Comparison of ENCODE assay signal across 11 cellular contexts in genomic region chr13:44759222-44759721, GRCh38.
DNase-seq lines count a peak whose midpoint lies in the region; ATAC-seq and TF ChIP-seq lines count a peak whose summit lies in the region.
"Had no signal": no experiment of that assay in that cellular context is flagged by ENCODE, and none has a peak within 500 bp of the region (broad histone marks: within the 10 kb centered on the region; RNA-seq: fewer than 3 reads in every experiment).

No MANE protein-coding gene starts in this region.

- CTCF ChIA-PET in mammary epithelial cell (lab: Charles Lee; ENCODE audit: low non-redundant PET) = no interaction called here

- WGBS in mammary epithelial cell (ENCODE audit: low coverage, missing lambda C conversion rate) = 92% methylated on average over 5 of the region's 6 CpGs

- H3K79me2 ChIP-seq in mammary epithelial cell (ENCODE audit: insufficient read depth, low read length) = no peaks in the 10 kb centered on the region

- no peak overlapping the region for H3K4me3 ChIP-seq in mammary epithelial cell (replicated peaks in 1 of 3; ENCODE audit: insufficient read depth in 1 of 3, low read depth in 2 of 3, low read length in 3 of 3)

- H3K36me3 Mint-ChIP-seq in osteocyte (ENCODE audit: unreplicated experiment) = no peaks in the 10 kb centered on the region

- dilution Hi-C loops in mammary epithelial cell (cut with HindIII; ENCODE audit: low sequenced_read_pairs) = no loop called here

- H3K27ac Mint-ChIP-seq in osteocyte (ENCODE audit: unreplicated experiment) = peak overlapping the region; percentile 81
- H3K27ac Mint-ChIP-seq: activated B cell treated with CpG ODN at 0.5 μM for 24 hours had no signal

- peak overlapping the region; percentile 64 for H2AFZ ChIP-seq in mammary epithelial cell (ENCODE audit: low read depth, low read length)

- H3K27me3 Mint-ChIP-seq in osteocyte (ENCODE audit: unreplicated experiment) = no peaks in the 10 kb centered on the region

- no peaks in the 10 kb centered on the region for H3K36me3 ChIP-seq in mammary epithelial cell (ENCODE audit: insufficient read depth, low read length)

- H3K4me1 Mint-ChIP-seq in osteocyte (ENCODE audit: unreplicated experiment) = peaks cover 28% of the 10 kb centered on the region
- H3K4me1 Mint-ChIP-seq: activated B cell treated with CpG ODN at 0.5 μM for 24 hours had no signal

- no peak overlapping the region for H3K4me3 Mint-ChIP-seq in osteocyte (ENCODE audit: unreplicated experiment)
- H3K4me3 Mint-ChIP-seq: activated B cell treated with CpG ODN at 0.5 μM for 24 hours had no signal

- TF ChIP-seq CTCF in mammary epithelial cell (conservative IDR thresholded peaks at IDR 0.05 in 1 of 2, IDR thresholded peaks at IDR 0.05 in 1 of 2; ENCODE audit: extremely low read depth in 1 of 2, insufficient read depth in 1 of 2, low read depth in 1 of 2, low read length in 2 of 2) = no peak
- TF ChIP-seq CTCF in osteocyte (IDR thresholded peaks at IDR 0.05) = no peak

- no peaks in the 10 kb centered on the region for H3K9me3 Mint-ChIP-seq in osteocyte (ENCODE audit: unreplicated experiment)
- H3K9me3 Mint-ChIP-seq: activated B cell treated with CpG ODN at 0.5 μM for 24 hours had no signal

- H3K27me3 ChIP-seq in mammary epithelial cell (ENCODE audit: insufficient read depth, low read length) = no peaks in the 10 kb centered on the region

- H3K4me1 ChIP-seq in mammary epithelial cell (ENCODE audit: insufficient read depth, low read length) = peaks cover 64% of the 10 kb centered on the region

- no TSS peak for BruUV-seq in mammary epithelial cell (replicated peaks; lab: Mats Ljungman, UMichigan)

- no peaks in the 10 kb centered on the region for H4K20me1 ChIP-seq in mammary epithelial cell (ENCODE audit: insufficient read depth, low read length)

- peak overlapping the region; percentile 55 for H3K4me2 ChIP-seq in mammary epithelial cell (ENCODE audit: insufficient read depth, low read depth, low read length)

- H3K9ac ChIP-seq in mammary epithelial cell (ENCODE audit: insufficient read depth, low read length) = peak overlapping the region; percentile 1

- peak overlapping the region; percentile 95 for H3K27ac ChIP-seq in mammary epithelial cell (ENCODE audit: insufficient read depth, low read depth, low read length)

- ATAC-seq in GM18873 (IDR thresholded peaks at IDR 0.05; ENCODE audit: low FRiP score, unreplicated experiment) = no peak
- ATAC-seq in HG02840 (IDR thresholded peaks at IDR 0.05; ENCODE audit: low FRiP score, unreplicated experiment) = no peak

- peak; percentile 88 for DNase-seq in DMS153 (lab: John Stamatoyannopoulos, UW)
- DNase-seq in NCI-H187 (lab: John Stamatoyannopoulos, UW) = peak; percentile 18 to 46
- DNase-seq in mammary epithelial cell = peak; percentile 48
- no peak for DNase-seq in osteocyte (ENCODE audit: extremely low spot score, unreplicated experiment)
- DNase-seq in stimulated activated naive CD4-positive, alpha-beta T cell (lab: John Stamatoyannopoulos, UW) = no peak
- no peak for DNase-seq in activated T-cell treated with anti-CD3 and anti-CD28 coated beads, Interleukin-2, amount 50 U/mL, for 1 hour
- DNase-seq: activated B cell treated with CpG ODN at 0.5 μM for 24 hours, DND-41, erythroblast had no signal

- intact Hi-C loops in mammary epithelial cell (cut with micrococcal nuclease) = loop anchor here (5.0 kb wide), 2 partner anchors 58 to 182 kb away; partner anchors contain the start of gene TSC22D1

- no peaks in the 10 kb centered on the region for H3K9me3 ChIP-seq in mammary epithelial cell (replicated peaks; ENCODE audit: insufficient read depth, low read length)

- in situ Hi-C loops in mammary epithelial cell (cut with MboI; ENCODE audit: low sequenced_read_pairs in 2 of 2) = no loop called here

Comparison
In these comparisons a context has a peak if more than half of its experiments do, and no peak if none do; other contexts are left out.
1. DNase-seq: peak in DMS153 (single experiment), NCI-H187 (2 of 2) and mammary epithelial cell (single experiment); none in osteocyte (single experiment), stimulated activated naive CD4-positive, alpha-beta T cell (0 of 6) and activated T-cell treated with anti-CD3 and anti-CD28 coated beads, Interleukin-2, amount 50 U/mL, for 1 hour (single experiment).